In genomic region chr3:152281032-152281713, GRCh38 we compare ENCODE assay signal across 8 cellular contexts. TPM values are rescaled to one million over a fixed set of nuclear protein-coding genes. Genes with fewer than 3 reads are reported as not detected.
A peak's percentile ranks its signal among the peaks of the same experiment; 100 is the strongest.
DNase-seq lines count a peak whose midpoint lies in the region; ATAC-seq, FAIRE-seq and TF ChIP-seq lines count a peak whose summit lies in the region.

No MANE protein-coding gene starts in this region.

- peak overlapping the region in 2 of 3 donors; percentile 23 to 26 for H3K27ac ChIP-seq in right lobe of liver

- no peaks in the 10 kb centered on the region for H3K36me3 ChIP-seq in right lobe of liver

- TF ChIP-seq CTCF in right lobe of liver (IDR thresholded peaks at IDR 0.05) (no peak), GM20000 (IDR thresholded peaks at IDR 0.05; ENCODE audit: extremely low read depth, missing control alignments) (no peak)

- ATAC-seq in right lobe of liver: peak; percentile 64 to 78 (median 74)

- WGBS in right lobe of liver (ENCODE audit: insufficient coverage, low coverage, low lambda C conversion rate, missing lambda C conversion rate): 24% methylated on average over 4 of the region's 4 CpGs

- no peak for TF ChIP-seq POLR2A in H54 (IDR thresholded peaks at IDR 0.05; ENCODE audit: low read depth, low read length)
- no peak for TF ChIP-seq POLR2A in right lobe of liver (IDR thresholded peaks at IDR 0.05)

- H3K9me3 ChIP-seq in right lobe of liver: no peaks in the 10 kb centered on the region

- intact Hi-C loops in right lobe of liver (cut with DNase I): no loop called here

- DNase-seq in GM18507 (ENCODE audit: extremely low spot score, insufficient read length, low read depth): no peak
- no peak for DNase-seq in H54 (ENCODE audit: insufficient read length, low spot score)
- DNase-seq in OCI-M1 (lab: John Stamatoyannopoulos, UW): peak; percentile 25
- no peak for DNase-seq in right lobe of liver
- no peak for DNase-seq in HuH-7.5 (ENCODE audit: low spot score)
- DNase-seq in G401 (ENCODE audit: low spot score): no peak
- DNase-seq in NCI-H2196 (lab: John Stamatoyannopoulos, UW; ENCODE audit: unreplicated experiment): no peak
- no peak for DNase-seq in GM20000 (ENCODE audit: low spot score)

- peak; percentile 79 for FAIRE-seq in GM18507 (lab: Jason Lieb, UNC)
- peak; percentile 64 for FAIRE-seq in H54 (lab: Jason Lieb, UNC)

- in situ Hi-C loops in G401 (cut with HindIII; ENCODE audit: low sequenced_read_pairs): no loop called here

- no peak overlapping the region for H3K4me3 ChIP-seq in right lobe of liver

- H3K27me3 ChIP-seq in right lobe of liver: no peaks in the 10 kb centered on the region

- peaks cover 0 to 57% (median 25%) of the 10 kb centered on the region in 4 donors for H3K4me1 ChIP-seq in right lobe of liver

RNA-seq across cellular contexts. Expression of gene MBNL1, which starts 12.4 kb away (rescaled TPM):
- 10 to 100 TPM; 49.9 to 89.6 (median 63.2) TPM for total RNA-seq in right lobe of liver
- 31.4 and 61.2 TPM in 2 replicates for total RNA-seq in G401 (2014; rRNA removed; shearing (Covaris generic))
